ENCODE assay signal across 35 cellular contexts in genomic region chr11:27898166-27898565, GRCh38.
"Had no signal": no experiment of that assay in that cellular context is flagged by ENCODE, and none has a peak within 500 bp of the region (broad histone marks: within the 10 kb centered on the region; RNA-seq: fewer than 3 reads in every experiment).

No MANE protein-coding gene starts in this region.

- H3K27ac Mint-ChIP-seq: activated CD4-positive, alpha-beta memory T cell treated with anti-CD3 and anti-CD28 coated beads for 36 hours; activated CD4-positive, alpha-beta T cell treated with anti-CD3 and anti-CD28 coated beads for 36 hours; activated CD4-positive, alpha-beta T cell treated with anti-CD3 and anti-CD28 coated beads, Interleukin-2, amount 10 ng/mL, durations not matched to agents 24 days and 14 days; activated CD8-positive, alpha-beta memory T cell treated with anti-CD3 and anti-CD28 coated beads, Interleukin-2, amount 10 ng/mL, durations not matched to agents 7 days and 5 days; activated CD8-positive, alpha-beta T cell treated with anti-CD3 and anti-CD28 coated beads, Interleukin-2, amount 10 ng/mL, durations not matched to agents 7 days and 5 days; activated naive CD4-positive, alpha-beta T cell treated with anti-CD3 and anti-CD28 coated beads, Interleukin-2, amount 50 U/mL, for 24 hours; activated naive CD8-positive, alpha-beta T cell treated with anti-CD3 and anti-CD28 coated beads for 36 hours; activated naive CD8-positive, alpha-beta T cell treated with anti-CD3 and anti-CD28 coated beads, Interleukin-2, amount 50 U/mL, for 24 hours; activated T-cell treated with anti-CD3 and anti-CD28 coated beads, Interleukin-2, amount 50 U/mL, for 24 hours; activated T-helper 17 cell treated with anti-CD3 and anti-CD28 coated beads, Interleukin-2, amount 50 U/mL, for 72 hours; dendritic cell treated with granulocyte-macrophage colony-stimulating factor and Interleukin-4, amounts not matched to agents 40 ng/mL and 50 ng/mL, for 4 days; T-cell; T-helper 1 cell treated with Interleukin-12 subunit alpha and Interleukin-12 subunit beta and Interleukin-4 antibody, amounts not matched to agents 30 μg/mL and 1 μg/mL, for 36 hours had no signal

- H3K27me3 Mint-ChIP-seq: activated CD4-positive, alpha-beta T cell treated with anti-CD3 and anti-CD28 coated beads, Interleukin-2, amount 10 ng/mL, durations not matched to agents 24 days and 14 days; activated naive CD8-positive, alpha-beta T cell treated with anti-CD3 and anti-CD28 coated beads, Interleukin-2, amount 50 U/mL, for 24 hours; central memory CD8-positive, alpha-beta T cell; dendritic cell treated with granulocyte-macrophage colony-stimulating factor and Interleukin-4, amounts not matched to agents 40 ng/mL and 50 ng/mL, for 4 days had no signal

- H3K27ac ChIP-seq: adrenal gland, body of pancreas, cardiac muscle cell, coronary artery, dorsolateral prefrontal cortex, epithelial cell of prostate, esophagus squamous epithelium, gastroesophageal sphincter, heart right ventricle, hepatocyte had no signal

- H3K27me3 ChIP-seq: adrenal gland, body of pancreas, cardiac muscle cell, esophagus squamous epithelium, gastroesophageal sphincter, heart right ventricle, hepatocyte had no signal

- H3K36me3 Mint-ChIP-seq: activated CD4-positive, alpha-beta memory T cell treated with anti-CD3 and anti-CD28 coated beads for 36 hours; activated CD8-positive, alpha-beta memory T cell treated with anti-CD3 and anti-CD28 coated beads, Interleukin-2, amount 10 ng/mL, durations not matched to agents 7 days and 5 days; activated naive CD4-positive, alpha-beta T cell treated with anti-CD3 and anti-CD28 coated beads, Interleukin-2, amount 50 U/mL, for 24 hours; activated naive CD8-positive, alpha-beta T cell treated with anti-CD3 and anti-CD28 coated beads for 36 hours; T-cell had no signal

- H3K9me3 Mint-ChIP-seq: activated CD4-positive, alpha-beta memory T cell treated with anti-CD3 and anti-CD28 coated beads for 36 hours; activated naive CD4-positive, alpha-beta T cell treated with anti-CD3 and anti-CD28 coated beads, Interleukin-2, amount 50 U/mL, for 24 hours; activated naive CD8-positive, alpha-beta T cell treated with anti-CD3 and anti-CD28 coated beads, Interleukin-2, amount 50 U/mL, for 24 hours; activated T-cell treated with anti-CD3 and anti-CD28 coated beads, Interleukin-2, amount 50 U/mL, for 24 hours; T-helper 1 cell treated with Interleukin-12 subunit alpha and Interleukin-12 subunit beta and Interleukin-4 antibody, amounts not matched to agents 30 μg/mL and 1 μg/mL, for 36 hours had no signal

- H3K4me3 Mint-ChIP-seq: activated CD4-positive, alpha-beta memory T cell treated with anti-CD3 and anti-CD28 coated beads for 36 hours; activated CD4-positive, alpha-beta T cell treated with anti-CD3 and anti-CD28 coated beads for 36 hours; activated CD4-positive, alpha-beta T cell treated with anti-CD3 and anti-CD28 coated beads, Interleukin-2, amount 10 ng/mL, durations not matched to agents 24 days and 14 days; activated CD8-positive, alpha-beta memory T cell treated with anti-CD3 and anti-CD28 coated beads, Interleukin-2, amount 10 ng/mL, durations not matched to agents 7 days and 5 days; activated CD8-positive, alpha-beta T cell treated with anti-CD3 and anti-CD28 coated beads, Interleukin-2, amount 10 ng/mL, durations not matched to agents 7 days and 5 days; activated naive CD4-positive, alpha-beta T cell treated with anti-CD3 and anti-CD28 coated beads, Interleukin-2, amount 50 U/mL, for 24 hours; activated naive CD8-positive, alpha-beta T cell treated with anti-CD3 and anti-CD28 coated beads for 36 hours; activated naive CD8-positive, alpha-beta T cell treated with anti-CD3 and anti-CD28 coated beads, Interleukin-2, amount 50 U/mL, for 24 hours; activated T-cell treated with anti-CD3 and anti-CD28 coated beads, Interleukin-2, amount 50 U/mL, for 24 hours; activated T-helper 17 cell treated with anti-CD3 and anti-CD28 coated beads, Interleukin-2, amount 50 U/mL, for 72 hours; central memory CD8-positive, alpha-beta T cell; dendritic cell treated with granulocyte-macrophage colony-stimulating factor and Interleukin-4, amounts not matched to agents 40 ng/mL and 50 ng/mL, for 4 days; T-cell; T-helper 1 cell treated with Interleukin-12 subunit alpha and Interleukin-12 subunit beta and Interleukin-4 antibody, amounts not matched to agents 30 μg/mL and 1 μg/mL, for 36 hours had no signal

- H3K4me1 ChIP-seq: adrenal gland, body of pancreas, esophagus squamous epithelium, gastroesophageal sphincter, heart right ventricle had no signal

- H3K4me1 Mint-ChIP-seq: activated CD4-positive, alpha-beta T cell treated with anti-CD3 and anti-CD28 coated beads for 36 hours; activated CD4-positive, alpha-beta T cell treated with anti-CD3 and anti-CD28 coated beads, Interleukin-2, amount 10 ng/mL, durations not matched to agents 24 days and 14 days; activated CD8-positive, alpha-beta memory T cell treated with anti-CD3 and anti-CD28 coated beads, Interleukin-2, amount 10 ng/mL, durations not matched to agents 7 days and 5 days; activated naive CD4-positive, alpha-beta T cell treated with anti-CD3 and anti-CD28 coated beads, Interleukin-2, amount 50 U/mL, for 24 hours; activated naive CD8-positive, alpha-beta T cell treated with anti-CD3 and anti-CD28 coated beads for 36 hours; activated naive CD8-positive, alpha-beta T cell treated with anti-CD3 and anti-CD28 coated beads, Interleukin-2, amount 50 U/mL, for 24 hours; activated T-helper 17 cell treated with anti-CD3 and anti-CD28 coated beads, Interleukin-2, amount 50 U/mL, for 72 hours; central memory CD8-positive, alpha-beta T cell; T-cell had no signal

- ATAC-seq: activated CD4-positive, alpha-beta T cell treated with anti-CD3 and anti-CD28 coated beads for 36 hours; activated CD8-positive, alpha-beta memory T cell treated with anti-CD3 and anti-CD28 coated beads, Interleukin-2, amount 10 ng/mL, durations not matched to agents 7 days and 5 days; activated CD8-positive, alpha-beta T cell treated with anti-CD3 and anti-CD28 coated beads, Interleukin-2, amount 10 ng/mL, durations not matched to agents 7 days and 5 days; activated naive CD8-positive, alpha-beta T cell treated with anti-CD3 and anti-CD28 coated beads, Interleukin-2, amount 50 U/mL, for 24 hours; activated T-helper 17 cell treated with anti-CD3 and anti-CD28 coated beads, Interleukin-2, amount 50 U/mL, for 72 hours; body of pancreas; gastroesophageal sphincter; heart right ventricle; T-cell had no signal

- DNase-seq: activated CD4-positive, alpha-beta memory T cell treated with anti-CD3 and anti-CD28 coated beads for 36 hours; activated CD4-positive, alpha-beta T cell treated with anti-CD3 and anti-CD28 coated beads for 36 hours; activated CD4-positive, alpha-beta T cell treated with anti-CD3 and anti-CD28 coated beads, Interleukin-2, amount 10 ng/mL, durations not matched to agents 24 days and 14 days; activated CD4-positive, CD25-positive, alpha-beta regulatory T cell; activated CD4-positive, CD25-positive, alpha-beta regulatory T cell treated with anti-CD3 and anti-CD28 coated beads, Interleukin-2, amount 50 U/mL, for 72 hours; activated CD8-positive, alpha-beta memory T cell treated with anti-CD3 and anti-CD28 coated beads, Interleukin-2, amount 10 ng/mL, durations not matched to agents 7 days and 5 days; activated CD8-positive, alpha-beta memory T cell treated with anti-CD3 and anti-CD28 coated beads, Interleukin-2, amount 50 U/mL, for 4 hours; activated CD8-positive, alpha-beta T cell treated with anti-CD3 and anti-CD28 coated beads, Interleukin-2, amount 10 ng/mL, durations not matched to agents 7 days and 5 days; activated effector memory CD4-positive, alpha-beta T cell treated with Interleukin-2 at 50 U/mL for 16 hours; activated gamma-delta T cell treated with Interleukin-2 at 50 U/mL for 16 hours; activated naive CD4-positive, alpha-beta T cell treated with Interleukin-2 at 50 U/mL for 16 hours; activated naive CD8-positive, alpha-beta T cell treated with anti-CD3 and anti-CD28 coated beads for 36 hours; activated naive CD8-positive, alpha-beta T cell treated with anti-CD3 and anti-CD28 coated beads, Interleukin-2, amount 50 U/mL, for 24 hours; activated T-cell treated with anti-CD3 and anti-CD28 coated beads, Interleukin-2, amount 50 U/mL, for 24 hours; adrenal gland; amygdala; aorta; body of pancreas; dorsolateral prefrontal cortex; effector memory CD4-positive, alpha-beta T cell; esophagus squamous epithelium; foreskin melanocyte; heart right ventricle; T-cell; T1000 had no signal

- H3K4me3 ChIP-seq: adrenal gland, body of pancreas, cardiac muscle cell, coronary artery, dorsolateral prefrontal cortex, esophagus squamous epithelium, gastroesophageal sphincter, heart right ventricle, hepatocyte had no signal

- H3K36me3 ChIP-seq: adrenal gland, cardiac muscle cell, esophagus squamous epithelium, gastroesophageal sphincter, heart right ventricle had no signal

- H3K9me3 ChIP-seq: adrenal gland, body of pancreas, esophagus squamous epithelium, gastroesophageal sphincter, heart right ventricle had no signal
